Comparison of ENCODE assay signal across 8 cellular contexts in the genomic region with DNA sequence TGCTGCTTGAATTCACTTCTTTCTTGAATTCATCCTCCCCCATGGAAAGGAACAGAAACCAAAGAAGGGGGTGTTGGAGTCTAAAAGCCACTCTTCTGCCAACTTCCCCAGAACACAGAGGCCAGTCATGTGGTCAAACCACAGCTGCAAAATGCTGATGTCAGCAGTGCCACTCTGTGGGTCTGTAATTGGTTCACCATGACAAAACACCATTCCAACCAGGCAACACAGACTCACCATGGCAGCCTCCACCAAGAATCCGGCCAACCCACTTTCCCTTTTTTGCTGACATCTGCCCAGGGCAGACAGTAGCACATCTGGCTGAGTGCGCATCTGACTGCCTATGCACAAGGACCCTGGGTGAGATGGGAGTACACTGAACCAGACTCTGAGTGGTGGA. TPM values are rescaled to one million over a fixed set of nuclear protein-coding genes. Genes with fewer than 3 reads are reported as not detected.
DNase-seq lines count a peak whose midpoint lies in the region; ATAC-seq and TF ChIP-seq lines count a peak whose summit lies in the region.

No MANE protein-coding gene starts in this region.

- no peaks in the 10 kb centered on the region for H3K4me1 ChIP-seq in psoas muscle
- peaks cover 8% of the 10 kb centered on the region for H3K4me1 ChIP-seq in HAP-1

- no peaks in the 10 kb centered on the region for H3K9me3 ChIP-seq in psoas muscle
- 0 out of 2 replicates have a peak, but pooled peaks cover 2% of the 10 kb centered on the region for H3K9me3 ChIP-seq in HAP-1

- no peaks in the 10 kb centered on the region for H3K36me3 ChIP-seq in psoas muscle (ENCODE audit: insufficient read depth in 1 of 2, low read depth in 1 of 2)
- no peaks in the 10 kb centered on the region for H3K36me3 ChIP-seq in HAP-1 (replicated peaks)

- in situ Hi-C loops in HAP-1 (cut with MboI; ENCODE audit: low sequenced_read_pairs), result no loop called here

- DNase-seq in EL, result peak; percentile 29
- peak; percentile 51 for DNase-seq in SKM-1 (lab: John Stamatoyannopoulos, UW; ENCODE audit: unreplicated experiment)
- DNase-seq in epithelial cell of proximal tubule (ENCODE audit: low read depth), result peak; percentile 60
- DNase-seq in psoas muscle, result peak; percentile 18 to 57
- no peak for DNase-seq in DMS114 treated with DMSO at 0.1 percent for 48 hours (lab: John Stamatoyannopoulos, UW; ENCODE audit: unreplicated experiment)
- DNase-seq in HAP-1 (ENCODE audit: low spot score in 2 of 2), result no peak

- no peak for TF ChIP-seq CTCF in epithelial cell of proximal tubule (conservative IDR thresholded peaks at IDR 0.05; ENCODE audit: low read depth, low read length)
- TF ChIP-seq CTCF in psoas muscle (IDR thresholded peaks at IDR 0.05), result no peak

- H3K4me3 ChIP-seq in epithelial cell of proximal tubule (ENCODE audit: low read depth, low read length) (no peak overlapping the region), psoas muscle (no peak overlapping the region), HAP-1 (no peak overlapping the region)

- intact Hi-C loops in psoas muscle (cut with DNase I), result no loop called here

- ATAC-seq in HG02610 (IDR thresholded peaks at IDR 0.05; ENCODE audit: unreplicated experiment) (peak; percentile 25), psoas muscle (peak in 3 of 4 donors; percentile 51 to 73 (median 56)), HG02973 (IDR thresholded peaks at IDR 0.05; ENCODE audit: unreplicated experiment) (no peak)

- WGBS in psoas muscle, 3 donors, result 65 to 86% (median 77%) methylated on average over 2 of the region's 2 CpGs

- no peak overlapping the region for H3K27ac ChIP-seq in psoas muscle

- H3K27me3 ChIP-seq in psoas muscle (ENCODE audit: insufficient read depth in 3 of 3, low read length in 2 of 3) (no peaks in the 10 kb centered on the region), HAP-1 (ENCODE audit: low read depth) (no peaks in the 10 kb centered on the region)

RNA-seq across cellular contexts. Expression of gene OSBPL3, which starts 16.8 kb away (rescaled TPM):
- total RNA-seq in epithelial cell of proximal tubule (24.5 and 26.8 TPM in 2 replicates), psoas muscle (1 to 10 TPM; 1.9 to 8.7 (median 3.8) TPM)
- 1 to 10 TPM; 4.2 to 6.2 (median 5.3) TPM for polyA plus RNA-seq in psoas muscle

Comparison
In these comparisons a context has a peak if more than half of its experiments do, and no peak if none do; other contexts are left out.
1. DNase-seq: peak in EL (single experiment), SKM-1 (single experiment), epithelial cell of proximal tubule (single experiment) and psoas muscle (2 of 2); none in DMS114 treated with DMSO at 0.1 percent for 48 hours (single experiment) and HAP-1 (0 of 2).